Comparison of ENCODE assay signal across 12 cellular contexts in genomic region chr17:20998571-20999043, GRCh38. TPM values are rescaled to one million over a fixed set of nuclear protein-coding genes. Genes with fewer than 3 reads are reported as not detected.
DNase-seq lines count a peak whose midpoint lies in the region; ATAC-seq and TF ChIP-seq lines count a peak whose summit lies in the region.
"Had no signal": no experiment of that assay in that cellular context is flagged by ENCODE, and none has a peak within 500 bp of the region (broad histone marks: within the 10 kb centered on the region; RNA-seq: fewer than 3 reads in every experiment).

No MANE protein-coding gene starts in this region.

- H3K27me3 ChIP-seq in ectodermal cell (ENCODE audit: control insufficient read depth, insufficient read depth, low read length, poor library complexity, severe bottlenecking) (no peaks in the 10 kb centered on the region), psoas muscle (ENCODE audit: insufficient read depth in 3 of 3, low read length in 2 of 3) (no peaks in the 10 kb centered on the region)

- intact Hi-C loops in psoas muscle (cut with DNase I): loop anchor here (10.0 kb wide), 2 partner anchors 194 to 774 kb away; no protein-coding TSS in a partner anchor

- ATAC-seq in psoas muscle: no peak

- H3K27ac ChIP-seq in ectodermal cell (ENCODE audit: insufficient read depth, low read depth, low read length, poor library complexity, severe bottlenecking): peak overlapping the region; percentile 66
- H3K27ac ChIP-seq in psoas muscle: peak overlapping the region; percentile 50

- H3K9me3 ChIP-seq in ectodermal cell (ENCODE audit: control insufficient read depth, low read length) (peaks cover 2% of the 10 kb centered on the region), psoas muscle (no peaks in the 10 kb centered on the region)

- H3K4me1 ChIP-seq in ectodermal cell (ENCODE audit: control insufficient read depth, insufficient read depth, low read length): peaks cover 1% of the 10 kb centered on the region
- peaks cover 22% of the 10 kb centered on the region for H3K4me1 ChIP-seq in psoas muscle

- H3K4me3 ChIP-seq in ectodermal cell (ENCODE audit: insufficient read depth, low read depth, low read length): no peak overlapping the region
- H3K4me3 ChIP-seq in psoas muscle: no peak overlapping the region
- H3K4me3 ChIP-seq: coronary artery had no signal

- peak; percentile 43 for DNase-seq in DMS 273 (lab: John Stamatoyannopoulos, UW; ENCODE audit: unreplicated experiment)
- DNase-seq in DMS 273 treated with DMSO at 0.1 percent for 48 hours (lab: John Stamatoyannopoulos, UW): no peak
- DNase-seq in RPMI7951 (ENCODE audit: low read depth): peak; percentile 19
- no peak for DNase-seq in psoas muscle
- no peak for DNase-seq in mesenteric fat pad (ENCODE audit: low spot score)
- DNase-seq in NAMALWA (ENCODE audit: low spot score): no peak
- DNase-seq in NCI-H1694 treated with DMSO at 0.1 percent for 48 hours (lab: John Stamatoyannopoulos, UW): no peak
- DNase-seq: 8988T; activated CD4-positive, alpha-beta T cell treated with anti-CD3 and anti-CD28 coated beads, Interleukin-2, amount 50 U/mL, for 4 hours; NCI-H1694 had no signal

- no peak for TF ChIP-seq CTCF in psoas muscle (IDR thresholded peaks at IDR 0.05)

- WGBS in ectodermal cell, 2 experiments: 90% methylated on average over 5 of the region's 5 CpGs
- WGBS in psoas muscle, 3 donors: 70 to 77% (median 75%) methylated on average over 5 of the region's 5 CpGs

- H3K36me3 ChIP-seq in ectodermal cell (ENCODE audit: control insufficient read depth, insufficient read depth, low read length) (peaks cover 14% of the 10 kb centered on the region), psoas muscle (ENCODE audit: insufficient read depth in 1 of 2, low read depth in 1 of 2) (peaks cover 0 to 33% of the 10 kb centered on the region in 2 donors)

RNA-seq across cellular contexts. Expression of gene USP22, which starts 44.2 kb away (rescaled TPM):
- 133 and 152 TPM in 2 replicates for total RNA-seq in RPMI7951 (2014; rRNA removed; shearing (Covaris generic))
- 325 TPM for polyA plus RNA-seq in ectodermal cell (2013, experiment 1 of 4)
- 355 TPM for polyA plus RNA-seq in ectodermal cell (2013, experiment 2 of 4)
- polyA plus RNA-seq in ectodermal cell (2013, experiment 3 of 4): 215 TPM
- 239 TPM for polyA plus RNA-seq in ectodermal cell (2013, experiment 4 of 4)
- total RNA-seq in psoas muscle (100 to 1,000 TPM; 150 to 287 (median 183) TPM), mesenteric fat pad (148 TPM)
- polyA plus RNA-seq in psoas muscle: 10 to 100 TPM; 46.4 to 80.5 (median 76.5) TPM

Comparison
In these comparisons a context has a peak if more than half of its experiments do, and no peak if none do; other contexts are left out.
1. DNase-seq: peak in DMS 273 (single experiment) and RPMI7951 (single experiment); none in DMS 273 treated with DMSO at 0.1 percent for 48 hours (single experiment), psoas muscle (0 of 2), mesenteric fat pad (single experiment), NAMALWA (single experiment) and NCI-H1694 treated with DMSO at 0.1 percent for 48 hours (single experiment).